In genomic region chr13:110855363-110855762, GRCh38 we compare ENCODE assay signal across 26 cellular contexts.
"Had no signal": no experiment of that assay in that cellular context is flagged by ENCODE, and none has a peak within 500 bp of the region (broad histone marks: within the 10 kb centered on the region; RNA-seq: fewer than 3 reads in every experiment).

No MANE protein-coding gene starts in this region.

- H3K27ac ChIP-seq: breast epithelium, SJSA1 had no signal

- H3K4me1 ChIP-seq: breast epithelium, SJSA1 had no signal

- H3K27me3 ChIP-seq: breast epithelium had no signal

- ATAC-seq: activated CD8-positive, alpha-beta memory T cell treated with anti-CD3 and anti-CD28 coated beads, Interleukin-2, amount 10 ng/mL, durations not matched to agents 7 days and 5 days; PC-3; SK-N-SH treated with all-trans-retinoic acid at 6 μM for 48 hours; WTC11 had no signal

- H3K9me3 Mint-ChIP-seq: activated naive CD4-positive, alpha-beta T cell treated with anti-CD3 and anti-CD28 coated beads, Interleukin-2, amount 50 U/mL, for 24 hours had no signal

- DNase-seq: activated CD4-positive, alpha-beta T cell treated with anti-CD3 and anti-CD28 coated beads for 48 hours; activated CD4-positive, alpha-beta T cell treated with anti-CD3 and anti-CD28 coated beads, Interleukin-2, amount 50 U/mL, for 4 hours; activated CD4-positive, CD25-positive, alpha-beta regulatory T cell treated with anti-CD3 and anti-CD28 coated beads, Interleukin-2, amount 50 U/mL, for 72 hours; activated CD8-positive, alpha-beta memory T cell treated with anti-CD3 and anti-CD28 coated beads, Interleukin-2, amount 10 ng/mL, durations not matched to agents 7 days and 5 days; activated effector memory CD4-positive, alpha-beta T cell treated with Interleukin-2 at 50 U/mL for 16 hours; activated naive CD4-positive, alpha-beta T cell; activated T-cell treated with anti-CD3 and anti-CD28 coated beads, Interleukin-2, amount 50 U/mL, for 24 hours; aorta; caudate nucleus; MG63; NCI-H1105 treated with DMSO at 0.1 percent for 48 hours; NCI-H1436 treated with DMSO at 0.1 percent for 48 hours; NCI-H187; NCI-H2081 treated with DMSO at 0.1 percent for 48 hours; NCI-H446; NCI-H524; PC-3; SHP77 had no signal

- H3K4me3 Mint-ChIP-seq: activated CD8-positive, alpha-beta memory T cell treated with anti-CD3 and anti-CD28 coated beads, Interleukin-2, amount 10 ng/mL, durations not matched to agents 7 days and 5 days; activated naive CD4-positive, alpha-beta T cell treated with anti-CD3 and anti-CD28 coated beads, Interleukin-2, amount 50 U/mL, for 24 hours; activated T-cell treated with anti-CD3 and anti-CD28 coated beads, Interleukin-2, amount 50 U/mL, for 24 hours; activated T-helper 1 cell treated with anti-CD3 and anti-CD28 coated beads, Interleukin-12 subunit alpha, Interleukin-12 subunit beta, Interleukin-2, Interleukin-4 antibody, amounts not matched to agents 30 ng/mL and 10 ng/mL and 1 ng/mL, durations not matched to agents 14 hours and 24 hours and 36 hours; T-helper 1 cell treated with Interleukin-12 subunit alpha and Interleukin-12 subunit beta and Interleukin-4 antibody, amounts not matched to agents 30 μg/mL and 1 μg/mL, for 36 hours; WTC11 had no signal

- H3K4me3 ChIP-seq: breast epithelium, MG63, SJSA1 had no signal

- FAIRE-seq: RCC 7860 had no signal

- H3K36me3 ChIP-seq: breast epithelium, MG63, SJSA1 had no signal

- H3K27ac Mint-ChIP-seq: activated CD8-positive, alpha-beta memory T cell treated with anti-CD3 and anti-CD28 coated beads, Interleukin-2, amount 10 ng/mL, durations not matched to agents 7 days and 5 days; activated naive CD4-positive, alpha-beta T cell treated with anti-CD3 and anti-CD28 coated beads, Interleukin-2, amount 50 U/mL, for 24 hours; activated T-cell treated with anti-CD3 and anti-CD28 coated beads, Interleukin-2, amount 50 U/mL, for 24 hours; activated T-helper 1 cell treated with anti-CD3 and anti-CD28 coated beads, Interleukin-12 subunit alpha, Interleukin-12 subunit beta, Interleukin-2, Interleukin-4 antibody, amounts not matched to agents 30 ng/mL and 10 ng/mL and 1 ng/mL, durations not matched to agents 14 hours and 24 hours and 36 hours; T-helper 1 cell treated with Interleukin-12 subunit alpha and Interleukin-12 subunit beta and Interleukin-4 antibody, amounts not matched to agents 30 μg/mL and 1 μg/mL, for 36 hours; WTC11 had no signal
